In the genomic region with DNA sequence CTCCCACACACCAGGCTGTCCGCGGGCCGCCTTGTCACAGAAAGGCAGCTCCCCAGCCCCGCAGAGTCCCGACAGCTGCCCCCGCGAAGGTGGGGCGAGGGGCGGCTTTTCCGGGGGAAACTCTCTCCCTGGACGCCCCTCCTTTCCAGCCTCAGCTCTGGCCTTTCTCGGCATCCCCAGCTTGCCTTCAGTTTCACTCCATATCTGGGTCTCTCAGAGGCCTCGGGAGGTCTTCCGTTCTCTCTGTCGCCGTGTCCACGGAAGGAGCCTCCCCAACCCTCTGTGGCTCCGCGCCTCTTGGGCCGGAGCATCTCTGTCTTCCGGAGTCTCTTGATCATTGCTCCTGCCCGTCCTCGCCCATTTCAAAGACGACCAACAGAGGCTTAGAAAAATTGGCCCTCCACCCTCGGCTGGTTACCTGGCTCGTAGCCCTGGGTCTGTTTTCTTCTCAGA, we compare ENCODE assay signal across 9 cellular contexts.
DNase-seq lines count a peak whose midpoint lies in the region; ATAC-seq and TF ChIP-seq lines count a peak whose summit lies in the region.
"Had no signal": no experiment of that assay in that cellular context is flagged by ENCODE, and none has a peak within 500 bp of the region (broad histone marks: within the 10 kb centered on the region; RNA-seq: fewer than 3 reads in every experiment).

No MANE protein-coding gene starts in this region.

- no peak overlapping the region for H3K27ac ChIP-seq in muscle layer of colon (ENCODE audit: low read depth, low read length)
- H3K27ac ChIP-seq: right lobe of liver had no signal

- DNase-seq in AG10803 (ENCODE audit: low read depth): no peak
- DNase-seq in activated naive CD8-positive, alpha-beta T cell treated with anti-CD3 and anti-CD28 coated beads, Interleukin-2, amount 50 U/mL, for 24 hours: no peak
- no peak for DNase-seq in midbrain (lab: John Stamatoyannopoulos, UW)
- DNase-seq in MV-4-11 (lab: John Stamatoyannopoulos, UW): no peak
- no peak for DNase-seq in putamen (ENCODE audit: low spot score)
- DNase-seq: right lobe of liver had no signal

- peaks cover 32% of the 10 kb centered on the region for H3K4me1 Mint-ChIP-seq in activated naive CD8-positive, alpha-beta T cell treated with anti-CD3 and anti-CD28 coated beads, Interleukin-2, amount 50 U/mL, for 24 hours

- H3K27me3 Mint-ChIP-seq in activated naive CD8-positive, alpha-beta T cell treated with anti-CD3 and anti-CD28 coated beads, Interleukin-2, amount 50 U/mL, for 24 hours: peaks cover 73% of the 10 kb centered on the region

- H3K4me1 ChIP-seq in muscle layer of colon (ENCODE audit: insufficient read depth, low read length): peaks cover 19% of the 10 kb centered on the region

- H3K9me3 ChIP-seq in muscle layer of colon (ENCODE audit: low read length): no peaks in the 10 kb centered on the region
- H3K9me3 ChIP-seq: right lobe of liver had no signal

- H3K27me3 ChIP-seq in muscle layer of colon (ENCODE audit: control insufficient read depth in 1 of 2, insufficient read depth in 2 of 2, low read length in 2 of 2): peaks cover 64 to 88% of the 10 kb centered on the region in 2 donors

- peak; percentile 30 for ATAC-seq in GM21529 (IDR thresholded peaks at IDR 0.05; ENCODE audit: unreplicated experiment)
- ATAC-seq in activated naive CD8-positive, alpha-beta T cell treated with anti-CD3 and anti-CD28 coated beads, Interleukin-2, amount 50 U/mL, for 24 hours: peak; percentile 22
- no peak for ATAC-seq in HG03108 (IDR thresholded peaks at IDR 0.05; ENCODE audit: unreplicated experiment)

- H3K36me3 ChIP-seq in muscle layer of colon (ENCODE audit: insufficient read depth, low read length): no peaks in the 10 kb centered on the region
- H3K36me3 ChIP-seq: right lobe of liver had no signal

- no peaks in the 10 kb centered on the region for H3K9me3 Mint-ChIP-seq in activated naive CD8-positive, alpha-beta T cell treated with anti-CD3 and anti-CD28 coated beads, Interleukin-2, amount 50 U/mL, for 24 hours

- no peak for TF ChIP-seq CTCF in AG10803 (conservative IDR thresholded peaks at IDR 0.05; ENCODE audit: low read length)

- H3K4me3 ChIP-seq in AG10803 (ENCODE audit: low read length) (peak overlapping the region; percentile 56), muscle layer of colon (ENCODE audit: low read depth in 1 of 2, low read length in 2 of 2) (peak overlapping the region; percentile 24 to 40)

- H3K27ac Mint-ChIP-seq in activated naive CD8-positive, alpha-beta T cell treated with anti-CD3 and anti-CD28 coated beads, Interleukin-2, amount 50 U/mL, for 24 hours: no peak overlapping the region

- H3K9ac ChIP-seq in muscle layer of colon (ENCODE audit: low read length): no peak overlapping the region

- no peaks in the 10 kb centered on the region for H3K36me3 Mint-ChIP-seq in activated naive CD8-positive, alpha-beta T cell treated with anti-CD3 and anti-CD28 coated beads, Interleukin-2, amount 50 U/mL, for 24 hours (ENCODE audit: low read depth)

- peak overlapping the region; percentile 76 for H3K4me3 Mint-ChIP-seq in activated naive CD8-positive, alpha-beta T cell treated with anti-CD3 and anti-CD28 coated beads, Interleukin-2, amount 50 U/mL, for 24 hours
